Comparison of ENCODE assay signal across 25 cellular contexts in the genomic region with DNA sequence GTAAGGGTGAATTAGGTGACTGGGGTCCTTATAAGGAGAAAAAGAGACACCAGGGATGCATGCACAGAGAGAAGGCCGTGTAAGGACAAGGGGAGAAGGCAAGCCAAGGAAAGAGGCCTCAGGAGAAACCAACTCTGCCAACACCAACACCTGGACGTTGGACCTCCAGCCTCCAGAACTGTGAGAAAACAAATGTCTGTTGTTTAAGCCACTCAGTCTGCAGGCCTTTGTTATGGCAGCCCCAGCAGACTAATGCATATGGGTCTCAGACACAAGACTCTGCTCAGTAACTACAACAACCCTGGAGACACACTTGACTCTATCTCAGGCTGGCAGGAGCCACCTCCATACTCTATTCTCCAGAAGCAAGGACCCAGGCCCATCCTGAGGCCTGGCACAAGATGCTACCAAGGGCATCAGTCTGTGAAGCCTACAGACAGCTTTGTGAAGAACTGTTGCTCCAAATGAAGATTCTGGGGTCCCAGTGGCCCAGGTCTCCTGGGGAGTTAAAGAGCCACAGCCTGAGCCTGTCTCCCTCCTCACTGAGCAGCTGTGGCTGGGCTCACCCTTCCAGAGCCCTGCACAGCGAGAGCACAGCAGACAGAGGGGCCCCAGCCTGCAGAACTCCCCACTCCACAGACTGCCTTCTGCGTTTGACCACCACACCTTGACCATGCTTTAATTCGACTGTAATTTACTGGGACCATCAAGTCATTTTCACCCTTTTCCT. TPM values are rescaled to one million over a fixed set of nuclear protein-coding genes. Genes with fewer than 3 reads are reported as not detected.
A peak's percentile ranks its signal among the peaks of the same experiment; 100 is the strongest.
DNase-seq lines count a peak whose midpoint lies in the region; ATAC-seq and TF ChIP-seq lines count a peak whose summit lies in the region.
"Had no signal": no experiment of that assay in that cellular context is flagged by ENCODE, and none has a peak within 500 bp of the region (broad histone marks: within the 10 kb centered on the region; RNA-seq: fewer than 3 reads in every experiment).

No MANE protein-coding gene starts in this region.

- no peaks in the 10 kb centered on the region for H3K9me3 Mint-ChIP-seq in natural killer cell treated with Interleukin-12 subunit alpha and Interleukin-12 subunit beta and Interleukin-15 and Interleukin-18, amount 100 ng/mL, for 72 hours
- no peaks in the 10 kb centered on the region for H3K9me3 Mint-ChIP-seq in natural killer cell
- H3K9me3 Mint-ChIP-seq: CD8-positive, alpha-beta T cell had no signal

- DNase-seq in natural killer cell treated with Interleukin-12 subunit alpha and Interleukin-12 subunit beta and Interleukin-15 and Interleukin-18, amount 100 ng/mL, for 72 hours (ENCODE audit: low spot score): no peak
- no peak for DNase-seq in natural killer cell
- peak; percentile 86 for DNase-seq in esophagus muscularis mucosa (ENCODE audit: extremely low spot score)
- no peak for DNase-seq in sciatic nerve (ENCODE audit: low spot score)
- no peak for DNase-seq in NCI-H446 treated with DMSO at 0.1 percent for 48 hours (lab: John Stamatoyannopoulos, UW)
- no peak for DNase-seq in Right ventricle myocardium superior
- DNase-seq: 8988T; ACHN; AML-193; BE2C; Caco-2; CD4-positive, CD25-positive, alpha-beta regulatory T cell; CD8-positive, alpha-beta T cell; DMS53; DMS79 treated with DMSO at 0.1 percent for 48 hours; GF-D8; GM23248; H7; HCEC 1CT had no signal

- no peak for TF ChIP-seq POLR2A in esophagus muscularis mucosa (IDR thresholded peaks at IDR 0.05; ENCODE audit: low read depth)

- intact Hi-C loops in natural killer cell (cut with micrococcal nuclease) (no loop called here), esophagus muscularis mucosa (cut with DNase I) (no loop called here), sciatic nerve (cut with DNase I) (no loop called here), Right ventricle myocardium superior (cut with DNase I) (no loop called here)

- H3K4me3 Mint-ChIP-seq in natural killer cell treated with Interleukin-12 subunit alpha and Interleukin-12 subunit beta and Interleukin-15 and Interleukin-18, amount 100 ng/mL, for 72 hours: no peak overlapping the region
- H3K4me3 Mint-ChIP-seq in natural killer cell: no peak overlapping the region
- H3K4me3 Mint-ChIP-seq: CD4-positive, CD25-positive, alpha-beta regulatory T cell; CD8-positive, alpha-beta T cell had no signal

- 71% methylated on average over 4 of the region's 5 CpGs for WGBS in esophagus muscularis mucosa

- peak; percentile 9 to 36 for ATAC-seq in natural killer cell treated with Interleukin-12 subunit alpha and Interleukin-12 subunit beta and Interleukin-15 and Interleukin-18, amount 100 ng/mL, for 72 hours
- no peak for ATAC-seq in natural killer cell
- ATAC-seq in sciatic nerve: peak; percentile 23
- no peak for ATAC-seq in Right ventricle myocardium superior (ENCODE audit: poor library complexity)
- ATAC-seq in GM18858 (IDR thresholded peaks at IDR 0.05; ENCODE audit: unreplicated experiment): no peak
- ATAC-seq: A549; CD8-positive, alpha-beta T cell had no signal

- no peaks in the 10 kb centered on the region for H3K36me3 Mint-ChIP-seq in natural killer cell treated with Interleukin-12 subunit alpha and Interleukin-12 subunit beta and Interleukin-15 and Interleukin-18, amount 100 ng/mL, for 72 hours
- H3K36me3 Mint-ChIP-seq in natural killer cell: no peaks in the 10 kb centered on the region
- H3K36me3 Mint-ChIP-seq: CD4-positive, CD25-positive, alpha-beta regulatory T cell; CD8-positive, alpha-beta T cell had no signal

- no peaks in the 10 kb centered on the region for H3K9me3 ChIP-seq in esophagus muscularis mucosa
- H3K9me3 ChIP-seq: A549, BE2C, Caco-2 had no signal

- no peaks in the 10 kb centered on the region for H3K4me1 Mint-ChIP-seq in natural killer cell treated with Interleukin-12 subunit alpha and Interleukin-12 subunit beta and Interleukin-15 and Interleukin-18, amount 100 ng/mL, for 72 hours (ENCODE audit: low read depth in 2 of 2)
- H3K4me1 Mint-ChIP-seq in natural killer cell: no peaks in the 10 kb centered on the region
- H3K4me1 Mint-ChIP-seq: CD4-positive, CD25-positive, alpha-beta regulatory T cell had no signal

- no peak for TF ChIP-seq EP300 in esophagus muscularis mucosa (IDR thresholded peaks at IDR 0.05)

- no peak overlapping the region for H3K27ac ChIP-seq in esophagus muscularis mucosa (replicated peaks in 1 of 4)
- H3K27ac ChIP-seq: A549, C4-2B, GM23248 had no signal

- no peaks in the 10 kb centered on the region for H3K4me1 ChIP-seq in esophagus muscularis mucosa
- H3K4me1 ChIP-seq: A549, BE2C, Caco-2 had no signal

- no peak for TF ChIP-seq CTCF in natural killer cell (IDR thresholded peaks at IDR 0.05)
- no peak for TF ChIP-seq CTCF in esophagus muscularis mucosa (IDR thresholded peaks at IDR 0.05)

- peaks cover 19 to 31% of the 10 kb centered on the region in 2 donors for H3K27me3 Mint-ChIP-seq in natural killer cell treated with Interleukin-12 subunit alpha and Interleukin-12 subunit beta and Interleukin-15 and Interleukin-18, amount 100 ng/mL, for 72 hours
- peaks cover 0 to 17% of the 10 kb centered on the region in 2 donors for H3K27me3 Mint-ChIP-seq in natural killer cell (ENCODE audit: low read depth in 2 of 2)
- H3K27me3 Mint-ChIP-seq: CD4-positive, CD25-positive, alpha-beta regulatory T cell had no signal

- H3K4me3 ChIP-seq in esophagus muscularis mucosa: no peak overlapping the region
- H3K4me3 ChIP-seq: A549, GM23248 had no signal

- peaks cover 0 to 6% (median 0%) of the 10 kb centered on the region in 4 donors for H3K27me3 ChIP-seq in esophagus muscularis mucosa
- H3K27me3 ChIP-seq: BE2C had no signal

- no peaks in the 10 kb centered on the region for H3K36me3 ChIP-seq in esophagus muscularis mucosa
- H3K36me3 ChIP-seq: BE2C had no signal

- H3K27ac Mint-ChIP-seq in natural killer cell treated with Interleukin-12 subunit alpha and Interleukin-12 subunit beta and Interleukin-15 and Interleukin-18, amount 100 ng/mL, for 72 hours: no peak overlapping the region
- H3K27ac Mint-ChIP-seq in natural killer cell: no peak overlapping the region
- H3K27ac Mint-ChIP-seq: CD4-positive, CD25-positive, alpha-beta regulatory T cell; CD8-positive, alpha-beta T cell had no signal

RNA-seq across cellular contexts. Expression of a gene that starts 43.0 kb away (rescaled TPM):
- not detected for total RNA-seq in natural killer cell treated with Interleukin-12 subunit alpha and Interleukin-12 subunit beta and Interleukin-15 and Interleukin-18, amount 100 ng/mL, for 72 hours
- total RNA-seq in natural killer cell (not detected), esophagus muscularis mucosa (not detected), sciatic nerve (not detected), Right ventricle myocardium superior (not detected)
- total RNA-seq: Caco-2; CD4-positive, CD25-positive, alpha-beta regulatory T cell; CD8-positive, alpha-beta T cell; Daoy; G401; GM23248; H1; H7 had no signal

Comparison
In these comparisons a context has a peak if more than half of its experiments do, and no peak if none do; other contexts are left out.
1. ATAC-seq: peak in natural killer cell treated with Interleukin-12 subunit alpha and Interleukin-12 subunit beta and Interleukin-15 and Interleukin-18, amount 100 ng/mL, for 72 hours (2 of 2) and sciatic nerve (single experiment); none in natural killer cell (0 of 3), Right ventricle myocardium superior (single experiment) and GM18858 (single experiment).